ENCODE assay signal across 39 cellular contexts in genomic region chr2:28516430-28516829, GRCh38.
"Had no signal": no experiment of that assay in that cellular context is flagged by ENCODE, and none has a peak within 500 bp of the region (broad histone marks: within the 10 kb centered on the region; RNA-seq: fewer than 3 reads in every experiment).

No MANE protein-coding gene starts in this region.

- H3K4me3 Mint-ChIP-seq: activated B cell treated with CpG ODN at 0.5 μM for 24 hours; activated CD4-positive, alpha-beta memory T cell treated with anti-CD3 and anti-CD28 coated beads for 36 hours; activated CD4-positive, alpha-beta T cell treated with anti-CD3 and anti-CD28 coated beads, Interleukin-2, amount 10 ng/mL, durations not matched to agents 24 days and 14 days; activated CD8-positive, alpha-beta memory T cell treated with anti-CD3 and anti-CD28 coated beads, Interleukin-2, amount 10 ng/mL, durations not matched to agents 7 days and 5 days; activated CD8-positive, alpha-beta T cell treated with anti-CD3 and anti-CD28 coated beads, Interleukin-2, amount 10 ng/mL, durations not matched to agents 7 days and 5 days; activated naive CD4-positive, alpha-beta T cell treated with anti-CD3 and anti-CD28 coated beads, Interleukin-2, amount 10 ng/mL, durations not matched to agents 7 days and 5 days; activated naive CD4-positive, alpha-beta T cell treated with anti-CD3 and anti-CD28 coated beads, Interleukin-2, amount 50 U/mL, for 24 hours; activated naive CD8-positive, alpha-beta T cell; activated naive CD8-positive, alpha-beta T cell treated with anti-CD3 and anti-CD28 coated beads, Interleukin-2, amount 10 ng/mL, durations not matched to agents 7 days and 5 days; activated naive CD8-positive, alpha-beta T cell treated with anti-CD3 and anti-CD28 coated beads, Interleukin-2, amount 50 U/mL, for 24 hours; activated T-cell treated with anti-CD3 and anti-CD28 coated beads, Interleukin-2, amount 50 U/mL, for 24 hours; central memory CD8-positive, alpha-beta T cell; T-helper 1 cell treated with Interleukin-12 subunit alpha and Interleukin-12 subunit beta and Interleukin-4 antibody, amounts not matched to agents 30 μg/mL and 1 μg/mL, for 36 hours; T-helper 2 cell treated with Interferon-gamma antibody and Interleukin-4, amounts not matched to agents 5 μg/mL and 100 μg/mL, for 36 hours had no signal

- H3K9me3 ChIP-seq: ascending aorta, body of pancreas, breast epithelium had no signal

- H3K4me1 Mint-ChIP-seq: activated B cell treated with CpG ODN at 0.5 μM for 24 hours; activated naive CD4-positive, alpha-beta T cell treated with anti-CD3 and anti-CD28 coated beads, Interleukin-2, amount 50 U/mL, for 24 hours; activated naive CD8-positive, alpha-beta T cell treated with anti-CD3 and anti-CD28 coated beads, Interleukin-2, amount 50 U/mL, for 24 hours; central memory CD8-positive, alpha-beta T cell had no signal

- H3K27ac Mint-ChIP-seq: activated B cell treated with CpG ODN at 0.5 μM for 24 hours; activated CD4-positive, alpha-beta memory T cell treated with anti-CD3 and anti-CD28 coated beads for 36 hours; activated CD4-positive, alpha-beta T cell treated with anti-CD3 and anti-CD28 coated beads, Interleukin-2, amount 10 ng/mL, durations not matched to agents 24 days and 14 days; activated CD8-positive, alpha-beta memory T cell treated with anti-CD3 and anti-CD28 coated beads, Interleukin-2, amount 10 ng/mL, durations not matched to agents 7 days and 5 days; activated CD8-positive, alpha-beta T cell treated with anti-CD3 and anti-CD28 coated beads, Interleukin-2, amount 10 ng/mL, durations not matched to agents 7 days and 5 days; activated naive CD4-positive, alpha-beta T cell treated with anti-CD3 and anti-CD28 coated beads, Interleukin-2, amount 10 ng/mL, durations not matched to agents 7 days and 5 days; activated naive CD4-positive, alpha-beta T cell treated with anti-CD3 and anti-CD28 coated beads, Interleukin-2, amount 50 U/mL, for 24 hours; activated naive CD8-positive, alpha-beta T cell; activated naive CD8-positive, alpha-beta T cell treated with anti-CD3 and anti-CD28 coated beads, Interleukin-2, amount 10 ng/mL, durations not matched to agents 7 days and 5 days; activated naive CD8-positive, alpha-beta T cell treated with anti-CD3 and anti-CD28 coated beads, Interleukin-2, amount 50 U/mL, for 24 hours; activated T-cell treated with anti-CD3 and anti-CD28 coated beads, Interleukin-2, amount 50 U/mL, for 24 hours; activated T-helper 2 cell treated with anti-CD3 and anti-CD28 coated beads, Interferon-gamma antibody, Interleukin-2, Interleukin-4, amounts not matched to agents 10 μg/mL and 5 μg/mL and 100 μg/mL, durations not matched to agents 14 hours and 24 hours and 36 hours; T-helper 1 cell treated with Interleukin-12 subunit alpha and Interleukin-12 subunit beta and Interleukin-4 antibody, amounts not matched to agents 30 μg/mL and 1 μg/mL, for 36 hours; T-helper 2 cell treated with Interferon-gamma antibody and Interleukin-4, amounts not matched to agents 5 μg/mL and 100 μg/mL, for 36 hours had no signal

- ATAC-seq: activated CD8-positive, alpha-beta memory T cell treated with anti-CD3 and anti-CD28 coated beads, Interleukin-2, amount 10 ng/mL, durations not matched to agents 7 days and 5 days; activated CD8-positive, alpha-beta T cell treated with anti-CD3 and anti-CD28 coated beads, Interleukin-2, amount 10 ng/mL, durations not matched to agents 7 days and 5 days; activated naive CD8-positive, alpha-beta T cell treated with anti-CD3 and anti-CD28 coated beads, Interleukin-2, amount 50 U/mL, for 24 hours; body of pancreas had no signal

- H3K27me3 ChIP-seq: ascending aorta, body of pancreas, breast epithelium, cardiac muscle cell had no signal

- H3K4me3 ChIP-seq: ascending aorta, body of pancreas, breast epithelium, cardiac muscle cell had no signal

- H3K36me3 ChIP-seq: ascending aorta, brain microvascular endothelial cell, breast epithelium, cardiac muscle cell had no signal

- DNase-seq: activated B cell treated with CpG ODN at 0.5 μM for 24 hours; activated CD4-positive, alpha-beta memory T cell treated with anti-CD3 and anti-CD28 coated beads for 36 hours; activated CD4-positive, alpha-beta T cell treated with anti-CD3 and anti-CD28 coated beads for 4 hours; activated CD4-positive, alpha-beta T cell treated with anti-CD3 and anti-CD28 coated beads, Interleukin-2, amount 10 ng/mL, durations not matched to agents 24 days and 14 days; activated CD4-positive, alpha-beta T cell treated with anti-CD3 and anti-CD28 coated beads, Interleukin-2, amount 50 U/mL, for 1 hour; activated CD4-positive, alpha-beta T cell treated with anti-CD3 and anti-CD28 coated beads, Interleukin-2, amount 50 U/mL, for 4 hours; activated CD4-positive, CD25-positive, alpha-beta regulatory T cell treated with anti-CD3 and anti-CD28 coated beads, Interleukin-2, amount 50 U/mL, for 72 hours; activated CD8-positive, alpha-beta memory T cell treated with anti-CD3 and anti-CD28 coated beads for 24 hours; activated CD8-positive, alpha-beta memory T cell treated with anti-CD3 and anti-CD28 coated beads, Interleukin-2, amount 10 ng/mL, durations not matched to agents 7 days and 5 days; activated CD8-positive, alpha-beta memory T cell treated with anti-CD3 and anti-CD28 coated beads, Interleukin-2, amount 50 U/mL, for 48 hours; activated CD8-positive, alpha-beta T cell treated with anti-CD3 and anti-CD28 coated beads, Interleukin-2, amount 10 ng/mL, durations not matched to agents 7 days and 5 days; activated effector memory CD4-positive, alpha-beta T cell treated with Interleukin-2 at 50 U/mL for 16 hours; activated gamma-delta T cell; activated naive CD4-positive, alpha-beta T cell treated with anti-CD3 and anti-CD28 coated beads, Interleukin-2, amount 10 ng/mL, durations not matched to agents 7 days and 5 days; activated naive CD4-positive, alpha-beta T cell treated with Interleukin-2 at 50 U/mL for 16 hours; activated naive CD8-positive, alpha-beta T cell treated with anti-CD3 and anti-CD28 coated beads, Interleukin-2, amount 10 ng/mL, durations not matched to agents 7 days and 5 days; activated naive CD8-positive, alpha-beta T cell treated with anti-CD3 and anti-CD28 coated beads, Interleukin-2, amount 50 U/mL, for 24 hours; activated T-cell treated with anti-CD3 and anti-CD28 coated beads, Interleukin-2, amount 50 U/mL, for 24 hours; activated T-cell treated with anti-CD3 and anti-CD28 coated beads, Interleukin-2, amount 50 U/mL, for 48 hours; amygdala; anterior cingulate cortex; body of pancreas; brain microvascular endothelial cell; caudate nucleus; cerebellar nuclear complex; T-helper 1 cell; T-helper 2 cell; T-helper 9 cell had no signal

- H3K27ac ChIP-seq: ascending aorta, body of pancreas, brain microvascular endothelial cell, breast epithelium, cardiac muscle cell, VCaP had no signal

- H3K4me1 ChIP-seq: ascending aorta, breast epithelium had no signal

- FAIRE-seq: TTC549 had no signal
